Comparison of ENCODE assay signal across 12 cellular contexts in the genomic region with DNA sequence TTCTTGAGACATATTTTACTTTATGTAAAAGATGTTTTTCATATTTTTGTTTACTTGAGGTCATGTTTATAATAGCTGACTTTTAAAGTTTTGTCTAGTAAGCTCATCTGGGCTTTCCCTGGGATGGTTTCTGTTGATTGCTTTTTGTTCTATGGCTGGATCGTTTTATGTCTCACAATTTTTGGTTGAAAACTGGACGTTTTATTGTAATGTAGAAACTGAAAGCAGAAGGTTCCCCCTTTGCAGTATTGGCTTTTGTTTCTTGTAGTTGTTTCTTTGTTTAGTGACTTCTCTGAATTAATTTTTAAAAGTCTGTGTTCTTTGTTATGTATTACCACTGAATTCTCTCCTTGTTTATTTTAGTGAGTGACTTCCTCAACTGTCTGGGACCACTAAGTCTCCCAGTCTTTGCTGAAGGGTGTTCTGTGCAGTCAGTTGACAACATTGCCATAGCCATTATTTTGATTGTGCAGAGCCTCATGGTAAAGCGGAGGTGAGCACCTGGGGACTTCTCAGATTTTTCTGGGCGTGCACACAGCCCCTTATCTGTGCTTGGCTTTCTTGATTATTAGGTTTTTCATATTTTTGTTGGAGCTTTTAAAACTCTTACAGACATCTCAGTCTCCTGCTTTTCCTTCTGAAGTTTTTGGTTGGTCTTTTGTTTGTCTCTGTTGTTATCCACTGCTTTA. TPM values are rescaled to one million over a fixed set of nuclear protein-coding genes. Genes with fewer than 3 reads are reported as not detected.
A peak's percentile ranks its signal among the peaks of the same experiment; 100 is the strongest.
DNase-seq lines count a peak whose midpoint lies in the region; ATAC-seq, FAIRE-seq and TF ChIP-seq lines count a peak whose summit lies in the region.
"Had no signal": no experiment of that assay in that cellular context is flagged by ENCODE, and none has a peak within 500 bp of the region (broad histone marks: within the 10 kb centered on the region; RNA-seq: fewer than 3 reads in every experiment).

No MANE protein-coding gene starts in this region.

- H3K27me3 ChIP-seq in heart right ventricle = no peaks in the 10 kb centered on the region
- H3K27me3 ChIP-seq: testis had no signal

- 66 to 78% methylated on average over 4 of the region's 4 CpGs for WGBS in heart right ventricle, 2 donors

- TF ChIP-seq CTCF in progenitor cell of endocrine pancreas (IDR thresholded peaks at IDR 0.05; ENCODE audit: unreplicated experiment) (no peak), heart right ventricle (IDR thresholded peaks at IDR 0.05) (no peak)

- peaks cover 0 to 78% (median 36%) of the 10 kb centered on the region in 9 donors for H3K4me1 ChIP-seq in heart right ventricle
- H3K4me1 ChIP-seq: testis had no signal

- peaks cover 2% of the 10 kb centered on the region for H3K36me3 Mint-ChIP-seq in activated naive CD4-positive, alpha-beta T cell treated with anti-CD3 and anti-CD28 coated beads for 36 hours (ENCODE audit: low read depth)
- H3K36me3 Mint-ChIP-seq in activated naive CD4-positive, alpha-beta T cell treated with anti-CD3 and anti-CD28 coated beads, Interleukin-2, amount 50 U/mL, for 72 hours = peaks cover 0 to 18% of the 10 kb centered on the region in 2 donors
- H3K36me3 Mint-ChIP-seq in activated naive CD8-positive, alpha-beta T cell treated with anti-CD3 and anti-CD28 coated beads, Interleukin-2, amount 50 U/mL, for 24 hours (ENCODE audit: low read depth) = peaks cover 5% of the 10 kb centered on the region
- peaks cover 4% of the 10 kb centered on the region for H3K36me3 Mint-ChIP-seq in progenitor cell of endocrine pancreas (ENCODE audit: insufficient read depth)

- intact Hi-C loops in activated naive CD4-positive, alpha-beta T cell treated with anti-CD3 and anti-CD28 coated beads for 36 hours (cut with micrococcal nuclease) = loop anchor here (1.0 kb wide), 1 partner anchor 30 kb away; no protein-coding TSS in a partner anchor
- intact Hi-C loops in heart right ventricle (cut with DNase I) = no loop called here

- no peak overlapping the region for H3K4me3 ChIP-seq in heart right ventricle
- H3K4me3 ChIP-seq: testis had no signal

- no peaks in the 10 kb centered on the region for H3K27me3 Mint-ChIP-seq in activated naive CD4-positive, alpha-beta T cell treated with anti-CD3 and anti-CD28 coated beads for 36 hours (ENCODE audit: low read depth)
- no peaks in the 10 kb centered on the region for H3K27me3 Mint-ChIP-seq in activated naive CD8-positive, alpha-beta T cell treated with anti-CD3 and anti-CD28 coated beads, Interleukin-2, amount 50 U/mL, for 24 hours
- H3K27me3 Mint-ChIP-seq in progenitor cell of endocrine pancreas = no peaks in the 10 kb centered on the region

- peaks cover 63% of the 10 kb centered on the region for H3K4me1 Mint-ChIP-seq in activated naive CD4-positive, alpha-beta T cell treated with anti-CD3 and anti-CD28 coated beads for 36 hours (ENCODE audit: low read depth)
- peaks cover 64% of the 10 kb centered on the region for H3K4me1 Mint-ChIP-seq in activated naive CD8-positive, alpha-beta T cell treated with anti-CD3 and anti-CD28 coated beads, Interleukin-2, amount 50 U/mL, for 24 hours
- peaks cover 20% of the 10 kb centered on the region for H3K4me1 Mint-ChIP-seq in progenitor cell of endocrine pancreas (ENCODE audit: low read depth)
- H3K4me1 Mint-ChIP-seq: nephron had no signal

- DNase-seq in activated naive CD4-positive, alpha-beta T cell treated with anti-CD3 and anti-CD28 coated beads for 36 hours = no peak
- DNase-seq in activated naive CD4-positive, alpha-beta T cell treated with anti-CD3 and anti-CD28 coated beads, Interleukin-2, amount 50 U/mL, for 72 hours (ENCODE audit: low spot score in 2 of 2) = no peak
- DNase-seq in activated naive CD8-positive, alpha-beta T cell treated with anti-CD3 and anti-CD28 coated beads, Interleukin-2, amount 50 U/mL, for 24 hours = no peak
- DNase-seq in progenitor cell of endocrine pancreas (ENCODE audit: low spot score, unreplicated experiment) (no peak), NCI-H1417 (lab: John Stamatoyannopoulos, UW) (no peak), HTR-8/SVneo (ENCODE audit: insufficient read length, low spot score) (no peak), heart right ventricle (no peak)
- DNase-seq: cortex of kidney, NCI-H2171 treated with DMSO at 0.1 percent for 48 hours, testis had no signal

- CTCF ChIA-PET in activated naive CD4-positive, alpha-beta T cell treated with anti-CD3 and anti-CD28 coated beads for 36 hours (lab: Charles Lee) = no interaction called here

- no peaks in the 10 kb centered on the region for H3K36me3 ChIP-seq in heart right ventricle

- H3K27ac ChIP-seq in heart right ventricle = peak overlapping the region in 1 of 10 donors; percentile 9
- H3K27ac ChIP-seq: testis had no signal

- peaks cover 2% of the 10 kb centered on the region for H3K9me3 Mint-ChIP-seq in activated naive CD4-positive, alpha-beta T cell treated with anti-CD3 and anti-CD28 coated beads for 36 hours
- no peaks in the 10 kb centered on the region for H3K9me3 Mint-ChIP-seq in activated naive CD4-positive, alpha-beta T cell treated with anti-CD3 and anti-CD28 coated beads, Interleukin-2, amount 50 U/mL, for 72 hours
- peaks cover 6% of the 10 kb centered on the region for H3K9me3 Mint-ChIP-seq in activated naive CD8-positive, alpha-beta T cell treated with anti-CD3 and anti-CD28 coated beads, Interleukin-2, amount 50 U/mL, for 24 hours
- peaks cover 25% of the 10 kb centered on the region for H3K9me3 Mint-ChIP-seq in progenitor cell of endocrine pancreas (ENCODE audit: low read depth)

- peak overlapping the region; percentile 41 for H3K27ac Mint-ChIP-seq in activated naive CD4-positive, alpha-beta T cell treated with anti-CD3 and anti-CD28 coated beads for 36 hours
- H3K27ac Mint-ChIP-seq in activated naive CD4-positive, alpha-beta T cell treated with anti-CD3 and anti-CD28 coated beads, Interleukin-2, amount 50 U/mL, for 72 hours = peak overlapping the region in 1 of 2 donors; percentile 85
- H3K27ac Mint-ChIP-seq in activated naive CD8-positive, alpha-beta T cell treated with anti-CD3 and anti-CD28 coated beads, Interleukin-2, amount 50 U/mL, for 24 hours = peak overlapping the region; percentile 59
- peak overlapping the region; percentile 33 for H3K27ac Mint-ChIP-seq in progenitor cell of endocrine pancreas
- H3K27ac Mint-ChIP-seq: nephron had no signal

- no peak overlapping the region for H3K4me3 Mint-ChIP-seq in activated naive CD4-positive, alpha-beta T cell treated with anti-CD3 and anti-CD28 coated beads for 36 hours
- peak overlapping the region; percentile 6 for H3K4me3 Mint-ChIP-seq in activated naive CD8-positive, alpha-beta T cell treated with anti-CD3 and anti-CD28 coated beads, Interleukin-2, amount 50 U/mL, for 24 hours
- no peak overlapping the region for H3K4me3 Mint-ChIP-seq in progenitor cell of endocrine pancreas (ENCODE audit: low read depth)
- H3K4me3 Mint-ChIP-seq: nephron had no signal

- peaks cover 0 to 12% (median 6%) of the 10 kb centered on the region in 11 donors for H3K9me3 ChIP-seq in heart right ventricle
- H3K9me3 ChIP-seq: testis had no signal

- no peak for ATAC-seq in activated naive CD4-positive, alpha-beta T cell treated with anti-CD3 and anti-CD28 coated beads, Interleukin-2, amount 50 U/mL, for 72 hours
- ATAC-seq in HG03520 (IDR thresholded peaks at IDR 0.05; ENCODE audit: unreplicated experiment) = peak; percentile 32
- no peak for ATAC-seq in activated naive CD8-positive, alpha-beta T cell treated with anti-CD3 and anti-CD28 coated beads, Interleukin-2, amount 50 U/mL, for 24 hours
- ATAC-seq in heart right ventricle = no peak

- FAIRE-seq in HTR-8/SVneo (lab: Jason Lieb, UNC) = no peak

RNA-seq across cellular contexts. Expression of gene KDM6A, which starts 31.0 kb away (rescaled TPM):
- total RNA-seq in activated naive CD4-positive, alpha-beta T cell treated with anti-CD3 and anti-CD28 coated beads for 36 hours = 10 to 100 TPM; 21.5 to 22.5 TPM
- 10 to 100 TPM; 20.1 to 24.8 TPM for total RNA-seq in activated naive CD4-positive, alpha-beta T cell treated with anti-CD3 and anti-CD28 coated beads, Interleukin-2, amount 50 U/mL, for 72 hours
- total RNA-seq in progenitor cell of endocrine pancreas (102 and 112 TPM in 2 replicates), heart right ventricle (10 to 100 TPM; 10.2 to 21.2 (median 12.9) TPM)
- 1 to 10 TPM; 3.8 to 6.7 TPM for polyA plus RNA-seq in heart right ventricle
